In the genomic region with DNA sequence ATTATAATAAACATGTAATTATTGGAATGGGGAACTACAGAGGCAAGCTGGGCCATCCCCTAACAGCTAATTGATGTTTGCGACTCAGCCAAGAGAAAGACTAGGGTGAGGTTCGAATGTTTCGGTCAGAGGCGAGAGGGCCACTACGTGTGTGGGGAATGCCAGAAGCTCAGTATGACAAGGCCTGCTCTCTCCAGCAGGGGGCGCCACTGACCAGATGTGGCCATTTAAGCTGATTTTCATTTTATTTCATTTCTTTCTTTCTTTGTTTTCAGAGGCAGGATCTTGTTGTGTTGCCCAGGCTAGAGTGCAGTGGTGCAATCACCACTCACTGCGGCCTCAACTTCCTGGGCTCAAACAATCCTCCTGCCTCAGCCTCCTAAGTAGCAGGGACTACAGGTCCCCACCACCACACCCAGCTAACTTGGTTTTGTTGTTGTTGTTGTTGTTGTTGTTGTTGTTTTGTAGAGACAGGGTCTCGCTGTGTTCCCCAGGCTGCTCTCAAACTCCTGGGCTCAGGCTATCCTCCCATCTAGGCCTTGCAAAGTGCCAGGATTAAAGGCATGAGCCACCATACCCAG, we compare ENCODE assay signal across 9 cellular contexts. TPM values are rescaled to one million over a fixed set of nuclear protein-coding genes. Genes with fewer than 3 reads are reported as not detected.
DNase-seq lines count a peak whose midpoint lies in the region; ATAC-seq, FAIRE-seq and TF ChIP-seq lines count a peak whose summit lies in the region.
"Had no signal": no experiment of that assay in that cellular context is flagged by ENCODE, and none has a peak within 500 bp of the region (broad histone marks: within the 10 kb centered on the region; RNA-seq: fewer than 3 reads in every experiment).

No MANE protein-coding gene starts in this region.

- no peaks in the 10 kb centered on the region for H3K9me1 ChIP-seq in IMR-90 (ENCODE audit: insufficient read depth, low read length)
- H3K9me1 ChIP-seq in keratinocyte (ENCODE audit: control insufficient read depth, extremely low read depth, insufficient read depth, low read length): no peaks in the 10 kb centered on the region

- H3K4me1 ChIP-seq in IMR-90 (ENCODE audit: control insufficient read depth, insufficient read depth, low read length): no peaks in the 10 kb centered on the region
- no peaks in the 10 kb centered on the region for H3K4me1 ChIP-seq in keratinocyte (ENCODE audit: control insufficient read depth, extremely low read depth, insufficient read depth, low read length)
- no peaks in the 10 kb centered on the region for H3K4me1 ChIP-seq in upper lobe of right lung

- peak; percentile 64 for TF ChIP-seq CTCF in AG09309 (IDR thresholded peaks at IDR 0.05; ENCODE audit: control insufficient read depth, insufficient read depth, low read depth, low read length, missing control alignments)
- TF ChIP-seq CTCF in IMR-90 (conservative IDR thresholded peaks at IDR 0.05; ENCODE audit: low read depth, low read length): peak; percentile 59
- peak; percentile 56 to 67 (median 64) for TF ChIP-seq CTCF in keratinocyte (optimal IDR thresholded peaks at IDR 0.05 in 1 of 3, IDR thresholded peaks at IDR 0.05 in 1 of 3, conservative IDR thresholded peaks at IDR 0.05 in 1 of 3; ENCODE audit: extremely low read depth in 1 of 3, insufficient read depth in 2 of 3, low read length in 3 of 3)
- peak; percentile 59 for TF ChIP-seq CTCF in upper lobe of right lung (IDR thresholded peaks at IDR 0.05)

- DNase-seq in AG09309 (ENCODE audit: low read depth) (no peak), IMR-90 (peak; percentile 27), keratinocyte (ENCODE audit: low read depth, low spot score) (no peak), upper lobe of right lung (peak; percentile 69), foreskin melanocyte (no peak), H4 (ENCODE audit: low spot score) (no peak)
- peak; percentile 22 for DNase-seq in activated CD8-positive, alpha-beta memory T cell treated with anti-CD3 and anti-CD28 coated beads, Interleukin-2, amount 50 U/mL, for 4 hours

- no peak overlapping the region for H2AK9ac ChIP-seq in IMR-90 (replicated peaks; ENCODE audit: low read depth, low read length, poor library complexity)

- no peak overlapping the region for H3K56ac ChIP-seq in IMR-90 (ENCODE audit: extremely low read depth, insufficient read depth, low read length)

- intact Hi-C loops in IMR-90 (cut with micrococcal nuclease): loop anchor here (1.0 kb wide), 1 partner anchor 41 kb away; no protein-coding TSS in a partner anchor
- intact Hi-C loops in upper lobe of right lung (cut with DNase I): no loop called here

- no peaks in the 10 kb centered on the region for H3K9me3 ChIP-seq in IMR-90 (ENCODE audit: control insufficient read depth, insufficient read depth, low read length)
- H3K9me3 ChIP-seq in keratinocyte (ENCODE audit: control insufficient read depth, low read depth, low read length): no peaks in the 10 kb centered on the region
- no peaks in the 10 kb centered on the region for H3K9me3 ChIP-seq in upper lobe of right lung

- no peak overlapping the region for H3K9ac ChIP-seq in IMR-90 (ENCODE audit: low read depth, low read length)
- no peak overlapping the region for H3K9ac ChIP-seq in keratinocyte (ENCODE audit: control insufficient read depth, extremely low read depth, insufficient read depth, low read length)

- no peaks in the 10 kb centered on the region for H3K79me1 ChIP-seq in IMR-90 (ENCODE audit: low read depth in 1 of 2, low read length in 2 of 2)

- H4K8ac ChIP-seq in IMR-90 (ENCODE audit: low read depth in 2 of 2, low read length in 2 of 2): no peak overlapping the region

- H2BK15ac ChIP-seq in IMR-90 (ENCODE audit: low read depth, low read length): no peak overlapping the region

- no peaks in the 10 kb centered on the region for H3K79me2 ChIP-seq in keratinocyte (ENCODE audit: control insufficient read depth, insufficient read depth, low read length)

- H2BK120ac ChIP-seq in IMR-90 (ENCODE audit: low read depth, low read length): no peak overlapping the region

- CTCF ChIA-PET in IMR-90 (lab: Yijun Ruan, JAX): interaction anchor here (0.6 to 5.0 kb wide), 6 partner anchors 10 to 41 kb away, joined by 3 to 25 read pairs (median 4); no protein-coding TSS in a partner anchor

- H3K27me3 ChIP-seq in IMR-90 (ENCODE audit: control insufficient read depth, insufficient read depth, low read length): peaks cover 10% of the 10 kb centered on the region
- H3K27me3 ChIP-seq in keratinocyte (ENCODE audit: control insufficient read depth, extremely low read depth, insufficient read depth, low read length): no peaks in the 10 kb centered on the region
- peaks cover 5% of the 10 kb centered on the region for H3K27me3 ChIP-seq in upper lobe of right lung

- TF ChIP-seq RAD21 in IMR-90 (IDR thresholded peaks at IDR 0.05; ENCODE audit: low read length): peak; percentile 52

- H3K4me2 ChIP-seq in IMR-90 (ENCODE audit: low read depth, low read length): no peak overlapping the region
- H3K4me2 ChIP-seq in keratinocyte (ENCODE audit: control insufficient read depth, extremely low read depth, insufficient read depth, low read depth, low read length): no peak overlapping the region

- no peak overlapping the region for H4K5ac ChIP-seq in IMR-90 (ENCODE audit: low read depth, low read length)

- H3K36me3 ChIP-seq in IMR-90 (ENCODE audit: control insufficient read depth, insufficient read depth, low read length) (no peaks in the 10 kb centered on the region), keratinocyte (ENCODE audit: control insufficient read depth in 2 of 2, extremely low read depth in 1 of 2, insufficient read depth in 2 of 2, low read length in 2 of 2) (no peaks in the 10 kb centered on the region), upper lobe of right lung (no peaks in the 10 kb centered on the region)

- no peak overlapping the region for H2AFZ ChIP-seq in IMR-90 (replicated peaks; ENCODE audit: low read length, poor library complexity)
- no peak overlapping the region for H2AFZ ChIP-seq in keratinocyte (ENCODE audit: control insufficient read depth, low read length)

- POLR2A ChIA-PET in IMR-90 (lab: Charles Lee; ENCODE audit: unreplicated experiment): interaction anchor here (0.6 kb wide), 1 partner anchor 12 kb away, joined by 5 read pairs; no protein-coding TSS in a partner anchor

- no peaks in the 10 kb centered on the region for H4K20me1 ChIP-seq in IMR-90 (ENCODE audit: insufficient read depth, low read length)
- no peaks in the 10 kb centered on the region for H4K20me1 ChIP-seq in keratinocyte (ENCODE audit: control insufficient read depth, extremely low read depth, insufficient read depth, low read length)

- ATAC-seq in IMR-90 (ENCODE audit: low read depth) (no peak), upper lobe of right lung (peak; percentile 60), GM18858 (IDR thresholded peaks at IDR 0.05; ENCODE audit: unreplicated experiment) (no peak)

- dilution Hi-C loops in IMR-90 (cut with HindIII; ENCODE audit: low sequenced_read_pairs, unreplicated experiment): no loop called here
- dilution Hi-C loops in keratinocyte (cut with MboI; ENCODE audit: extremely low pct_ligation_motif_present, low sequenced_read_pairs): loop anchor here (25.0 kb wide), 1 partner anchor 369 kb away; no protein-coding TSS in a partner anchor

- no peak overlapping the region for H3K4ac ChIP-seq in IMR-90 (ENCODE audit: low read depth, low read length)

- no TSS peak for BruUV-seq in IMR-90 (replicated peaks; lab: Mats Ljungman, UMichigan)

- no peak overlapping the region for H3K23ac ChIP-seq in IMR-90 (ENCODE audit: low read depth, low read length)

- in situ Hi-C loops in IMR-90 (cut with MboI; ENCODE audit: low sequenced_read_pairs): no loop called here

- H3K4me3 ChIP-seq in AG09309 (ENCODE audit: control insufficient read depth, low read depth, low read length) (no peak overlapping the region), IMR-90 (ENCODE audit: insufficient read depth, low read depth, low read length) (no peak overlapping the region), keratinocyte (ENCODE audit: control insufficient read depth in 2 of 3, extremely low read depth in 1 of 3, insufficient read depth in 2 of 3, low read depth in 1 of 3, low read length in 3 of 3) (no peak overlapping the region), upper lobe of right lung (no peak overlapping the region)

- H2BK5ac ChIP-seq in IMR-90 (ENCODE audit: low read depth, low read length, poor library complexity, severe bottlenecking): no peak overlapping the region

- TF ChIP-seq POLR2A in IMR-90 (IDR thresholded peaks at IDR 0.05; ENCODE audit: low read depth, low read length): no peak

- H2BK20ac ChIP-seq in IMR-90 (ENCODE audit: low read depth, low read length): no peak overlapping the region

- WGBS in IMR-90 (ENCODE audit: extremely low coverage in 2 of 2, insufficient read length in 1 of 2), 2 experiments: no CpG with 5 or more reads among the region's 8 CpGs

- no peak overlapping the region for H3K27ac ChIP-seq in IMR-90 (ENCODE audit: insufficient read depth, low read length)
- no peak overlapping the region for H3K27ac ChIP-seq in keratinocyte (ENCODE audit: control insufficient read depth, insufficient read depth, low read length)
- no peak overlapping the region for H3K27ac ChIP-seq in upper lobe of right lung

- FAIRE-seq in keratinocyte (lab: Jason Lieb, UNC): no peak

- no peak overlapping the region for H3K14ac ChIP-seq in IMR-90 (replicated peaks; ENCODE audit: low read depth, low read length)

- H2AK5ac ChIP-seq in IMR-90 (ENCODE audit: low read depth, low read length): no peak overlapping the region

- H3K18ac ChIP-seq in IMR-90 (ENCODE audit: low read depth, low read length): no peak overlapping the region

- no peak overlapping the region for H4K91ac ChIP-seq in IMR-90 (ENCODE audit: insufficient read depth, low read depth, low read length)

RNA-seq across cellular contexts. Expression of a gene that starts 38.1 kb away (rescaled TPM):
- total RNA-seq in IMR-90 (2012; rRNA removed): 1.1 and 1.4 TPM in 2 replicates
- polyA plus RNA-seq in IMR-90 (2012; rRNA removed): 13.5 and 14.8 TPM in 2 replicates
- 17.4 and 22.2 TPM in 2 replicates for polyA plus RNA-seq in IMR-90 (2012; cell fraction: cytosol; rRNA removed)
- 14.2 and 24.0 TPM in 2 replicates for polyA plus RNA-seq in IMR-90 (2012; cell fraction: nucleus; rRNA removed; ENCODE audit: low replicate concordance)
- polyA plus RNA-seq in keratinocyte: not detected in 3 replicates
- polyA plus RNA-seq in keratinocyte (2011; ENCODE audit: low read depth): not detected
- polyA plus RNA-seq in keratinocyte (2011; cell fraction: cytosol; rRNA removed): not detected in 2 replicates
- polyA plus RNA-seq in keratinocyte (2011; cell fraction: nucleus; rRNA removed): not detected in 2 replicates
- polyA plus RNA-seq in keratinocyte (2012; ENCODE audit: low replicate concordance): not detected in 2 replicates
- polyA minus RNA-seq in keratinocyte: not detected in 3 replicates
- polyA minus RNA-seq in keratinocyte (2011; cell fraction: cytosol; rRNA and poly(A)+ RNA removed): not detected
- not detected in 2 replicates for polyA minus RNA-seq in keratinocyte (2011; cell fraction: nucleus; rRNA and poly(A)+ RNA removed)
- 20.0 TPM for total RNA-seq in upper lobe of right lung
- total RNA-seq in H4 (2014; rRNA removed; shearing (Covaris generic)): 1.2 and 2.5 TPM in 2 replicates
- total RNA-seq: subcutaneous adipose tissue had no signal

RNA-seq across cellular contexts. Expression of a gene that starts 46.6 kb away (rescaled TPM):
- total RNA-seq in IMR-90 (2012; rRNA removed) (12.5 TPM in 2 replicates), upper lobe of right lung (35.6 TPM)
- polyA plus RNA-seq in IMR-90 (2012; rRNA removed) (18.1 and 18.8 TPM in 2 replicates), keratinocyte (4.0 to 12.4 TPM (median 6.1 TPM) in 3 replicates)
- polyA plus RNA-seq in IMR-90 (2012; cell fraction: cytosol; rRNA removed): 10.8 and 13.2 TPM in 2 replicates
- polyA plus RNA-seq in IMR-90 (2012; cell fraction: nucleus; rRNA removed; ENCODE audit: low replicate concordance): 28.4 and 30.9 TPM in 2 replicates
- polyA plus RNA-seq in keratinocyte (2011; ENCODE audit: low read depth): 7.7 TPM
- 6.2 and 6.4 TPM in 2 replicates for polyA plus RNA-seq in keratinocyte (2011; cell fraction: cytosol; rRNA removed)
- 27.0 and 29.7 TPM in 2 replicates for polyA plus RNA-seq in keratinocyte (2011; cell fraction: nucleus; rRNA removed)
- polyA plus RNA-seq in keratinocyte (2012; ENCODE audit: low replicate concordance): 6.8 and 12.4 TPM in 2 replicates
- polyA minus RNA-seq in keratinocyte: 17.6 to 57.0 TPM (median 28.1 TPM) in 3 replicates
- 13.0 TPM for polyA minus RNA-seq in keratinocyte (2011; cell fraction: cytosol; rRNA and poly(A)+ RNA removed)
- polyA minus RNA-seq in keratinocyte (2011; cell fraction: nucleus; rRNA and poly(A)+ RNA removed): 45.5 and 66.8 TPM in 2 replicates
- total RNA-seq in H4 (2014; rRNA removed; shearing (Covaris generic)): 11.1 and 11.4 TPM in 2 replicates

Comparison
In these comparisons a context has a peak if more than half of its experiments do, and no peak if none do; other contexts are left out.
1. DNase-seq: peak in IMR-90 (single experiment), activated CD8-positive, alpha-beta memory T cell treated with anti-CD3 and anti-CD28 coated beads, Interleukin-2, amount 50 U/mL, for 4 hours (single experiment) and upper lobe of right lung (single experiment); none in AG09309 (single experiment), keratinocyte (single experiment), foreskin melanocyte (single experiment) and H4 (single experiment).
2. Peak in every context shown above with its lines, with median percentiles within 50 percentile points of each other: CTCF ChIP-seq.